In the genomic region with DNA sequence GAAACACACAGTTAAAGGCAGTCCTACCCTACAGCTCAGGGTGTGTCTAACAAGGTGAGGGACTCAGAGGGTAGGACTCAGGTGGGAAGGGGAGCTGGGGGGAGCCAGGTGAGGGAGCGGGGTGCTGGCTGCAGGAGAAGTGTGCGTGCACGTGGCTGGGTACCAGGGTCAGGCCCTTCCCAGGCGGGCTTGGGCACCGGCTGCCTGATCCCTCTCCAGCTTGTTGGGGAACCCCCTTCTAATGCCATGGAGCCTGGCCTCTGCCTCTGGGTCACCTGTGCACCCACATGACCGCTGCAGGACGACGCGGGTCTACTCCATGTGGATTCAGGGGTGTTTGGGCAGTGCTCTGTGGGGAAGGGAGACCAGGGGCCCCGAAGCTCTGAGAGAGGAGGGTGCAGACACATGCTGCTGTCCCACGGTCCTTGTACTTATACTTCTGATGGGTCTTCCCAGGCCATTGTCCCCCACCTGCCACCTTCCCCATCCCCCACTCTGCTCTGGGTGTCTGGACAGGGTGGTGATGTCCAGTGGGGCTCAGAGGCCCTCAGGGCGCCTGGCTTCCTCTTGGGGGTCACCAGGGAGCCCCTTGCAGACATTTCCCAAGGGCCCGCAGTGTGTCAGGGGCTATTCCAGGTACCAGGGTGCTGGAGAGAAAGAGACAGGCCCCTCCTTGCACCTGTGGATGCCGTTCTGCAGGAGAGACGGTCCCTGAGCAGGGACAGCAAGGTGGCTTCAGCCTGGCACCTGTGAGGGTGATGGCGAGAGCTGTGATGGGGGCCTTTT, we compare ENCODE assay signal across 1 cellular context.
TF ChIP-seq lines count a peak whose summit lies in the region.

No MANE protein-coding gene starts in this region.

TF ChIP-seq in H1, 55 proteins besides CTCF, POLR2A, EP300 and RAD21:
- no peak for TF ChIP-seq CHD2 (IDR thresholded peaks at IDR 0.05; ENCODE audit: low read length)
- no peak for TF ChIP-seq PHF8 (conservative IDR thresholded peaks at IDR 0.05; ENCODE audit: low read depth, low read length)
- no peak for TF ChIP-seq CHD1 (IDR thresholded peaks at IDR 0.05; ENCODE audit: low read depth, low read length)
- TF ChIP-seq SRF (IDR thresholded peaks at IDR 0.05; ENCODE audit: low read depth, low read length) = no peak
- TF ChIP-seq JUND (IDR thresholded peaks at IDR 0.05; ENCODE audit: low read length) = no peak
- no peak for TF ChIP-seq RNF2 (IDR thresholded peaks at IDR 0.05; ENCODE audit: borderline replicate concordance, low read depth, low read length, missing control alignments, poor library complexity, severe bottlenecking)
- no peak for TF ChIP-seq EGR1 (IDR thresholded peaks at IDR 0.05; ENCODE audit: borderline replicate concordance, low read depth, low read length)
- no peak for TF ChIP-seq BRCA1 (IDR thresholded peaks at IDR 0.05; ENCODE audit: low read depth, low read length)
- no peak for TF ChIP-seq NRF1 (IDR thresholded peaks at IDR 0.05; ENCODE audit: low read depth, low read length)
- TF ChIP-seq SP4 (IDR thresholded peaks at IDR 0.05; ENCODE audit: low read length) = no peak
- TF ChIP-seq, protein P1, sequence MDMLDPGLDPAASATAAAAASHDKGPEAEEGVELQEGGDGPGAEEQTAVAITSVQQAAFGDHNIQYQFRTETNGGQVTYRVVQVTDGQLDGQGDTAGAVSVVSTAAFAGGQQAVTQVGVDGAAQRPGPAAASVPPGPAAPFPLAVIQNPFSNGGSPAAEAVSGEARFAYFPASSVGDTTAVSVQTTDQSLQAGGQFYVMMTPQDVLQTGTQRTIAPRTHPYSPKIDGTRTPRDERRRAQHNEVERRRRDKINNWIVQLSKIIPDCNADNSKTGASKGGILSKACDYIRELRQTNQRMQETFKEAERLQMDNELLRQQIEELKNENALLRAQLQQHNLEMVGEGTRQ (IDR thresholded peaks at IDR 0.05; ENCODE audit: low read length) = no peak
- no peak for TF ChIP-seq CBX8 (IDR thresholded peaks at IDR 0.05; ENCODE audit: borderline replicate concordance, low read depth, low read length)
- TF ChIP-seq SIRT6 (IDR thresholded peaks at IDR 0.05; ENCODE audit: low read length) = no peak
